In the genomic region with DNA sequence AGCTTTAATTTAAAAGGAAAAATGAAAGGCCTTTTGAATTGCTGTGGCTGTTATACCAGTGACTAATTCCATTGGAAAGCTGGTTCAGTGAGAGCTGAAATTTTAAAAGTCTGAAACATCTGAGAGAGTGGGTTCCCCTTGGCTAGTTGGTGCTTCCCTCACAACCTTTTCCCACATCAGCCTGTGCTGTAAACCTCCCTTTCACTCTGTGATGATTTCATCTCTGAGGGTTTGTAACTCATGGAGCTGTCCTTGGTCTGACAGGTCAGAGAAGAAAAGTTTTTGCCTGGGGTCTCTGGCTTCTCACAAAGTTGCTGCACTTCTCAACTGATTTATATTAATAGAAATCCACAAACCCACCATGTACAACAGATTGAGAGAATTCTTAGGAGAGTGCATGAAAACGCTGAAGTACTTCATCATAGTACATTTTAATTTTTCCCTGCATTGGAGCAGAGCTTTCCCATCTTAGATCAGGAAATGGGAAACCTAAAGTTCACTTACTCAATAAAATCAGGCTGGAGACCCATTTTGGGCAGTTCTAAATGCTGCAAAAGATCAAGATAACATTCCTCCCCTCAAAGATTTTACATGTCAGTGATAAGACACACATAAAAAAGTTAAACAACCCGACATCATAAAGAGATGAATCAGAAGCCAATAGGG, we compare ENCODE assay signal across 2 cellular contexts.
TF ChIP-seq lines count a peak whose summit lies in the region.

No MANE protein-coding gene starts in this region.

TF ChIP-seq in A549, 52 proteins besides CTCF, POLR2A, EP300 and RAD21 (continued from another document):
- TF ChIP-seq GATA3 (IDR thresholded peaks at IDR 0.05; ENCODE audit: borderline replicate concordance) (0 out of 2 replicates have a peak, but pooled peaks have one; percentile 51), ZSCAN20 (CRISPR knock-in tag; IDR thresholded peaks at IDR 0.05) (no peak)
- TF ChIP-seq, protein P1, sequence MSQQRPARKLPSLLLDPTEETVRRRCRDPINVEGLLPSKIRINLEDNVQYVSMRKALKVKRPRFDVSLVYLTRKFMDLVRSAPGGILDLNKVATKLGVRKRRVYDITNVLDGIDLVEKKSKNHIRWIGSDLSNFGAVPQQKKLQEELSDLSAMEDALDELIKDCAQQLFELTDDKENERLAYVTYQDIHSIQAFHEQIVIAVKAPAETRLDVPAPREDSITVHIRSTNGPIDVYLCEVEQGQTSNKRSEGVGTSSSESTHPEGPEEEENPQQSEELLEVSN (IDR thresholded peaks at IDR 0.05; ENCODE audit: borderline replicate concordance, low read depth), result no peak
- TF ChIP-seq, protein P2, sequence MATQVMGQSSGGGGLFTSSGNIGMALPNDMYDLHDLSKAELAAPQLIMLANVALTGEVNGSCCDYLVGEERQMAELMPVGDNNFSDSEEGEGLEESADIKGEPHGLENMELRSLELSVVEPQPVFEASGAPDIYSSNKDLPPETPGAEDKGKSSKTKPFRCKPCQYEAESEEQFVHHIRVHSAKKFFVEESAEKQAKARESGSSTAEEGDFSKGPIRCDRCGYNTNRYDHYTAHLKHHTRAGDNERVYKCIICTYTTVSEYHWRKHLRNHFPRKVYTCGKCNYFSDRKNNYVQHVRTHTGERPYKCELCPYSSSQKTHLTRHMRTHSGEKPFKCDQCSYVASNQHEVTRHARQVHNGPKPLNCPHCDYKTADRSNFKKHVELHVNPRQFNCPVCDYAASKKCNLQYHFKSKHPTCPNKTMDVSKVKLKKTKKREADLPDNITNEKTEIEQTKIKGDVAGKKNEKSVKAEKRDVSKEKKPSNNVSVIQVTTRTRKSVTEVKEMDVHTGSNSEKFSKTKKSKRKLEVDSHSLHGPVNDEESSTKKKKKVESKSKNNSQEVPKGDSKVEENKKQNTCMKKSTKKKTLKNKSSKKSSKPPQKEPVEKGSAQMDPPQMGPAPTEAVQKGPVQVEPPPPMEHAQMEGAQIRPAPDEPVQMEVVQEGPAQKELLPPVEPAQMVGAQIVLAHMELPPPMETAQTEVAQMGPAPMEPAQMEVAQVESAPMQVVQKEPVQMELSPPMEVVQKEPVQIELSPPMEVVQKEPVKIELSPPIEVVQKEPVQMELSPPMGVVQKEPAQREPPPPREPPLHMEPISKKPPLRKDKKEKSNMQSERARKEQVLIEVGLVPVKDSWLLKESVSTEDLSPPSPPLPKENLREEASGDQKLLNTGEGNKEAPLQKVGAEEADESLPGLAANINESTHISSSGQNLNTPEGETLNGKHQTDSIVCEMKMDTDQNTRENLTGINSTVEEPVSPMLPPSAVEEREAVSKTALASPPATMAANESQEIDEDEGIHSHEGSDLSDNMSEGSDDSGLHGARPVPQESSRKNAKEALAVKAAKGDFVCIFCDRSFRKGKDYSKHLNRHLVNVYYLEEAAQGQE (IDR thresholded peaks at IDR 0.05), result peak; percentile 86

TF ChIP-seq in GM23338, 12 proteins besides CTCF, POLR2A, EP300 and RAD21:
- TF ChIP-seq, protein P3, sequence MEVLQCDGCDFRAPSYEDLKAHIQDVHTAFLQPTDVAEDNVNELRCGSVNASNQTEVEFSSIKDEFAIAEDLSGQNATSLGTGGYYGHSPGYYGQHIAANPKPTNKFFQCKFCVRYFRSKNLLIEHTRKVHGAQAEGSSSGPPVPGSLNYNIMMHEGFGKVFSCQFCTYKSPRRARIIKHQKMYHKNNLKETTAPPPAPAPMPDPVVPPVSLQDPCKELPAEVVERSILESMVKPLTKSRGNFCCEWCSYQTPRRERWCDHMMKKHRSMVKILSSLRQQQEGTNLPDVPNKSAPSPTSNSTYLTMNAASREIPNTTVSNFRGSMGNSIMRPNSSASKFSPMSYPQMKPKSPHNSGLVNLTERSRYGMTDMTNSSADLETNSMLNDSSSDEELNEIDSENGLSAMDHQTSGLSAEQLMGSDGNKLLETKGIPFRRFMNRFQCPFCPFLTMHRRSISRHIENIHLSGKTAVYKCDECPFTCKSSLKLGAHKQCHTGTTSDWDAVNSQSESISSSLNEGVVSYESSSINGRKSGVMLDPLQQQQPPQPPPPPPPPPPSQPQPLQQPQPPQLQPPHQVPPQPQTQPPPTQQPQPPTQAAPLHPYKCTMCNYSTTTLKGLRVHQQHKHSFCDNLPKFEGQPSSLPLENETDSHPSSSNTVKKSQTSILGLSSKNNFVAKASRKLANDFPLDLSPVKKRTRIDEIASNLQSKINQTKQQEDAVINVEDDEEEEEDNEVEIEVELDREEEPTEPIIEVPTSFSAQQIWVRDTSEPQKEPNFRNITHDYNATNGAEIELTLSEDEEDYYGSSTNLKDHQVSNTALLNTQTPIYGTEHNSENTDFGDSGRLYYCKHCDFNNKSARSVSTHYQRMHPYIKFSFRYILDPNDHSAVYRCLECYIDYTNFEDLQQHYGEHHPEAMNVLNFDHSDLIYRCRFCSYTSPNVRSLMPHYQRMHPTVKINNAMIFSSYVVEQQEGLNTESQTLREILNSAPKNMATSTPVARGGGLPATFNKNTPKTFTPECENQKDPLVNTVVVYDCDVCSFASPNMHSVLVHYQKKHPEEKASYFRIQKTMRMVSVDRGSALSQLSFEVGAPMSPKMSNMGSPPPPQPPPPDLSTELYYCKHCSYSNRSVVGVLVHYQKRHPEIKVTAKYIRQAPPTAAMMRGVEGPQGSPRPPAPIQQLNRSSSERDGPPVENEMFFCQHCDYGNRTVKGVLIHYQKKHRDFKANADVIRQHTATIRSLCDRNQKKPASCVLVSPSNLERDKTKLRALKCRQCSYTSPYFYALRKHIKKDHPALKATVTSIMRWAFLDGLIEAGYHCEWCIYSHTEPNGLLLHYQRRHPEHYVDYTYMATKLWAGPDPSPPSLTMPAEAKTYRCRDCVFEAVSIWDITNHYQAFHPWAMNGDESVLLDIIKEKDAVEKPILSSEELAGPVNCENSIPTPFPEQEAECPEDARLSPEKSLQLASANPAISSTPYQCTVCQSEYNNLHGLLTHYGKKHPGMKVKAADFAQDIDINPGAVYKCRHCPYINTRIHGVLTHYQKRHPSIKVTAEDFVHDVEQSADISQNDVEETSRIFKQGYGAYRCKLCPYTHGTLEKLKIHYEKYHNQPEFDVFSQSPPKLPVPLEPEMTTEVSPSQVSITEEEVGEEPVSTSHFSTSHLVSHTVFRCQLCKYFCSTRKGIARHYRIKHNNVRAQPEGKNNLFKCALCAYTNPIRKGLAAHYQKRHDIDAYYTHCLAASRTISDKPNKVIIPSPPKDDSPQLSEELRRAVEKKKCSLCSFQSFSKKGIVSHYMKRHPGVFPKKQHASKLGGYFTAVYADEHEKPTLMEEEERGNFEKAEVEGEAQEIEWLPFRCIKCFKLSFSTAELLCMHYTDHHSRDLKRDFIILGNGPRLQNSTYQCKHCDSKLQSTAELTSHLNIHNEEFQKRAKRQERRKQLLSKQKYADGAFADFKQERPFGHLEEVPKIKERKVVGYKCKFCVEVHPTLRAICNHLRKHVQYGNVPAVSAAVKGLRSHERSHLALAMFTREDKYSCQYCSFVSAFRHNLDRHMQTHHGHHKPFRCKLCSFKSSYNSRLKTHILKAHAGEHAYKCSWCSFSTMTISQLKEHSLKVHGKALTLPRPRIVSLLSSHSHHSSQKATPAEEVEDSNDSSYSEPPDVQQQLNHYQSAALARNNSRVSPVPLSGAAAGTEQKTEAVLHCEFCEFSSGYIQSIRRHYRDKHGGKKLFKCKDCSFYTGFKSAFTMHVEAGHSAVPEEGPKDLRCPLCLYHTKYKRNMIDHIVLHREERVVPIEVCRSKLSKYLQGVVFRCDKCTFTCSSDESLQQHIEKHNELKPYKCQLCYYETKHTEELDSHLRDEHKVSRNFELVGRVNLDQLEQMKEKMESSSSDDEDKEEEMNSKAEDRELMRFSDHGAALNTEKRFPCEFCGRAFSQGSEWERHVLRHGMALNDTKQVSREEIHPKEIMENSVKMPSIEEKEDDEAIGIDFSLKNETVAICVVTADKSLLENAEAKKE (CRISPR knock-in tag; IDR thresholded peaks at IDR 0.05), result no peak
- TF ChIP-seq, protein P2 (IDR thresholded peaks at IDR 0.05; ENCODE audit: unreplicated experiment), result peak; percentile 70
